In genomic region chr6:48894469-48894868, GRCh38 we compare ENCODE assay signal across 30 cellular contexts.
"Had no signal": no experiment of that assay in that cellular context is flagged by ENCODE, and none has a peak within 500 bp of the region (broad histone marks: within the 10 kb centered on the region; RNA-seq: fewer than 3 reads in every experiment).

No MANE protein-coding gene starts in this region.

- H3K4me2 ChIP-seq: smooth muscle cell had no signal

- H3K79me2 ChIP-seq: parathyroid adenoma had no signal

- H3K27ac ChIP-seq: neutrophil, ovary, parathyroid adenoma, psoas muscle, skin epidermis, spleen, suprapubic skin, testis, tibial artery, transverse colon, upper lobe of right lung, uterus had no signal

- H3K9me3 ChIP-seq: neutrophil, ovary, psoas muscle, suprapubic skin, testis, tibial artery, transverse colon, upper lobe of right lung, uterus had no signal

- H3K9ac ChIP-seq: parathyroid adenoma had no signal

- H2AFZ ChIP-seq: parathyroid adenoma had no signal

- H3K4me1 ChIP-seq: parathyroid adenoma, psoas muscle, spleen, suprapubic skin, testis, tibial artery, transverse colon, upper lobe of right lung, uterus had no signal

- DNase-seq: naive thymus-derived CD4-positive, alpha-beta T cell; nephron progenitor cell; nucleus accumbens; ovary; posterior cingulate gyrus; psoas muscle; right cardiac atrium; spleen; stimulated activated CD4-positive, alpha-beta T cell treated with anti-CD3 and anti-CD28 coated beads, Interleukin-12 subunit alpha, Interleukin-12 subunit beta, amount 100 ng/mL, for 4 hours; stimulated activated CD4-positive, alpha-beta T cell treated with anti-CD3 and anti-CD28 coated beads, Interleukin-1b, Interleukin-23, amount 100 ng/mL, for 48 hours; stimulated activated CD4-positive, alpha-beta T cell treated with anti-CD3 and anti-CD28 coated beads, Interleukin-4, amount 100 ng/mL, for 1 hour; stimulated activated CD4-positive, alpha-beta T cell treated with anti-CD3 and anti-CD28 coated beads, Interleukin-4, amount 100 ng/mL, for 4 hours; stimulated activated CD8-positive, alpha-beta memory T cell treated with anti-CD3 and anti-CD28 coated beads, Interleukin-4, amount 100 ng/mL, for 48 hours; stimulated activated naive CD4-positive, alpha-beta T cell; stimulated activated naive CD8-positive, alpha-beta T cell treated with anti-CD3 and anti-CD28 coated beads, Interleukin-15, amount 100 ng/mL, for 72 hours; stimulated activated naive CD8-positive, alpha-beta T cell treated with anti-CD3 and anti-CD28 coated beads, Interleukin-15, Interleukin-2, amounts not matched to agents 100 U/mL and 50 U/mL, for 24 hours; substantia nigra; testis; tibial artery; transverse colon; upper lobe of right lung; uterus had no signal

- ATAC-seq: naive thymus-derived CD4-positive, alpha-beta T cell; natural killer cell treated with Interleukin-12 subunit alpha and Interleukin-12 subunit beta and Interleukin-15 and Interleukin-18, amount 100 ng/mL, for 72 hours; psoas muscle; right cardiac atrium; sciatic nerve; stimulated activated memory B cell treated with anti-CD40 and anti-IgM and Interleukin-4, amounts not matched to agents 10 μg/mL and 1 μg/mL and 100 μg/mL, for 72 hours; stimulated activated naive CD8-positive, alpha-beta T cell treated with anti-CD3 and anti-CD28 coated beads, Interleukin-15, amount 100 ng/mL, for 72 hours; stimulated activated naive CD8-positive, alpha-beta T cell treated with anti-CD3 and anti-CD28 coated beads, Interleukin-15, Interleukin-2, amounts not matched to agents 100 U/mL and 50 U/mL, for 24 hours; upper lobe of right lung had no signal

- H3K4me3 ChIP-seq: ovary, psoas muscle, skin epidermis, smooth muscle cell, spleen, suprapubic skin, testis, tibial artery, transverse colon, upper lobe of right lung, uterus had no signal

- H3K36me3 ChIP-seq: neutrophil, ovary, spleen, suprapubic skin, tibial artery, transverse colon, upper lobe of right lung, uterus had no signal

- H3K27me3 ChIP-seq: neutrophil, ovary, spleen, suprapubic skin, testis, tibial artery, transverse colon, upper lobe of right lung, uterus had no signal
